In genomic region chr3:117526485-117527079, GRCh38 we compare ENCODE assay signal across 8 cellular contexts.
A peak's percentile ranks its signal among the peaks of the same experiment; 100 is the strongest.
DNase-seq lines count a peak whose midpoint lies in the region; ATAC-seq, FAIRE-seq and TF ChIP-seq lines count a peak whose summit lies in the region.

No MANE protein-coding gene starts in this region.

- no peaks in the 10 kb centered on the region for H3K36me3 ChIP-seq in cardiac muscle cell
- H3K36me3 ChIP-seq in lung (ENCODE audit: control insufficient read depth in 2 of 2, insufficient read depth in 2 of 2, low read length in 2 of 2) = no peaks in the 10 kb centered on the region

- H3K9me3 ChIP-seq in cardiac muscle cell (ENCODE audit: low read depth) (no peaks in the 10 kb centered on the region), lung (ENCODE audit: control insufficient read depth in 2 of 2, insufficient read depth in 1 of 2, low read length in 1 of 2) (no peaks in the 10 kb centered on the region)

- DNase-seq in cardiac muscle cell (ENCODE audit: low read depth in 1 of 2, low spot score in 1 of 2) (peak; percentile 22 to 44), left ventricle myocardium superior (no peak), LHCN-M2 (ENCODE audit: low read depth) (peak; percentile 31), lung (ENCODE audit: low spot score) (peak; percentile 39), GM12891 (ENCODE audit: insufficient read length, low spot score) (no peak)

- H3K27ac Mint-ChIP-seq in brain = peak overlapping the region in 1 of 5 experiments; percentile 50

- no peak overlapping the region for H3K4me3 ChIP-seq in cardiac muscle cell
- H3K4me3 ChIP-seq in lung = no peak overlapping the region

- TF ChIP-seq CTCF in cardiac muscle cell (IDR thresholded peaks at IDR 0.05; ENCODE audit: low read depth, low read length) (peak; percentile 61), brain (conservative IDR thresholded peaks at IDR 0.05) (peak; percentile 78 to 79), lung (IDR thresholded peaks at IDR 0.05; ENCODE audit: control extremely low read depth, extremely low read depth) (peak; percentile 24)

- ATAC-seq in left ventricle myocardium superior = no peak
- no peak for ATAC-seq in lung (ENCODE audit: insufficient read depth, low FRiP score)
- no peak for ATAC-seq in GM18870 (IDR thresholded peaks at IDR 0.05; ENCODE audit: unreplicated experiment)
- ATAC-seq in GM18498 (IDR thresholded peaks at IDR 0.05; ENCODE audit: unreplicated experiment) = no peak

- no peak for TF ChIP-seq POLR2A in GM12891 (IDR thresholded peaks at IDR 0.05; ENCODE audit: low read depth, low read length)

- no peak for FAIRE-seq in GM12891 (lab: Jason Lieb, UNC)

- H3K36me3 Mint-ChIP-seq in brain = peaks cover 5% of the 10 kb centered on the region

- H3K27ac ChIP-seq in cardiac muscle cell = no peak overlapping the region
- H3K27ac ChIP-seq in lung (ENCODE audit: low read depth in 1 of 2, low read length in 1 of 2) = no peak overlapping the region

- peaks cover 29% of the 10 kb centered on the region for H3K4me1 Mint-ChIP-seq in brain

- no peaks in the 10 kb centered on the region for H3K4me1 ChIP-seq in cardiac muscle cell (ENCODE audit: low read depth)
- no peaks in the 10 kb centered on the region for H3K4me1 ChIP-seq in lung (ENCODE audit: control insufficient read depth in 2 of 2, insufficient read depth in 2 of 2, low read length in 2 of 2)

- WGBS in lung, 2 donors = 60 to 61% methylated on average over 3 of the region's 3 CpGs

- no peak overlapping the region for H3K4me3 Mint-ChIP-seq in brain

- no peaks in the 10 kb centered on the region for H3K27me3 ChIP-seq in cardiac muscle cell
- no peaks in the 10 kb centered on the region for H3K27me3 ChIP-seq in lung (ENCODE audit: control insufficient read depth, insufficient read depth)

- peaks cover 0 to 14% (median 4%) of the 10 kb centered on the region in 5 experiments for H3K9me3 Mint-ChIP-seq in brain

- intact Hi-C loops in left ventricle myocardium superior (cut with micrococcal nuclease) = no loop called here

- peaks cover 4% of the 10 kb centered on the region for H3K27me3 Mint-ChIP-seq in brain

TF ChIP-seq in GM12891, 5 proteins besides CTCF, POLR2A, EP300 and RAD21:
- TF ChIP-seq POLR2AphosphoS5 (IDR thresholded peaks at IDR 0.05; ENCODE audit: low read depth, low read length) = no peak
- no peak for TF ChIP-seq PAX5 (IDR thresholded peaks at IDR 0.05; ENCODE audit: insufficient read depth, low read length, severe bottlenecking)
- TF ChIP-seq TAF1 (IDR thresholded peaks at IDR 0.05; ENCODE audit: low read depth, low read length) = no peak
- TF ChIP-seq SPI1 (IDR thresholded peaks at IDR 0.05; ENCODE audit: low read depth, low read length) = no peak
- TF ChIP-seq POU2F2 (IDR thresholded peaks at IDR 0.05; ENCODE audit: low read depth, low read length) = no peak

Comparison
In these comparisons a context has a peak if more than half of its experiments do, and no peak if none do; other contexts are left out.
1. DNase-seq: peak in cardiac muscle cell (2 of 2), LHCN-M2 (single experiment) and lung (single experiment); none in left ventricle myocardium superior (single experiment) and GM12891 (single experiment).
2. CTCF ChIP-seq: peak in every context shown above with its lines; median percentile 78 in brain; 61 in cardiac muscle cell; 24 in lung.